ENCODE assay signal across 8 cellular contexts in the genomic region with DNA sequence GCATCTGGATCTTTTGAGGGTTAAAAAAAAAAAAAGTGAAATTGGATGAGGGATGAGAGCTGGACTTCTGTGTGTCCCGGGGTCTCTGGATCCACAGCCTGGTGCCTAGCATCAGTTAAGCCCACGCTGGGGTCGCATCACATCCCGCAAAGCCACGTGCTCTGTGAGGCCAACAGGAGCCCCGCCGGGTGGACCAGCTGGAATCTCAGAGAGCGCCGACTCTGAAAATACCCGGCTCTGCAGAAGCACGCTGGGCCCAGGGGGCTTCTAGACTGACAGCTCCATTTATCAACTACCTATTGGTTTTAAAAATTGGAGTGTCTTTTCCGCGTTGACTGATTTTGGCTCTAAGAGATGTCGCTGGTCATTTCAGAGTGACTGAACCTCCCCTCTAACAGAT.
A peak's percentile ranks its signal among the peaks of the same experiment; 100 is the strongest.
DNase-seq lines count a peak whose midpoint lies in the region; ATAC-seq, FAIRE-seq and TF ChIP-seq lines count a peak whose summit lies in the region.
"Not testable (repeated sequence)": the region's sequence is repeated elsewhere in the genome, so short reads cannot be mapped to it uniquely, and the experiment has no call there.

No MANE protein-coding gene starts in this region.

- not testable (repeated sequence) for H3K4me1 Mint-ChIP-seq in osteocyte (ENCODE audit: unreplicated experiment); type B pancreatic cell (ENCODE audit: unreplicated experiment)

- not testable (repeated sequence) for H3K4me2 ChIP-seq in Karpas-422 (ENCODE audit: low read depth, low read length, poor library complexity, severe bottlenecking)
- peak overlapping the region; percentile 14; the same call in 1 of the 2 replicates for H3K4me2 ChIP-seq in K562 (ENCODE audit: insufficient read depth, low read length)

- H3K9ac ChIP-seq in Karpas-422 (ENCODE audit: low read length): not testable (repeated sequence)
- H3K9ac ChIP-seq in K562 (ENCODE audit: insufficient read depth in 1 of 2, low read depth in 2 of 2, low read length in 2 of 2): peak overlapping the region in 1 of 2 experiments; percentile 77; a peak in 2 of 4 replicates

- ATAC-seq in K562 (peak; percentile 10), heart right ventricle (peak in 3 of 8 donors; percentile 5 to 26 (median 12))
- not testable (repeated sequence) for ATAC-seq in lower lobe of right lung, gastrocnemius medialis

- not testable (repeated sequence) for H3K9me1 ChIP-seq in K562 (ENCODE audit: control insufficient read depth, insufficient read depth, low read length)

- not testable (repeated sequence) for H3K9me2 ChIP-seq in Karpas-422 (replicated peaks; ENCODE audit: insufficient read depth, low read length)

- H3K4me3 ChIP-seq in Karpas-422 (ENCODE audit: low read length); K562: not testable (repeated sequence)
- H3K4me3 ChIP-seq in epithelial cell of proximal tubule (ENCODE audit: low read depth, low read length): peak overlapping the region; percentile 19
- peak overlapping the region in 8 of 10 donors; percentile 27 to 46 (median 40) for H3K4me3 ChIP-seq in heart right ventricle
- H3K4me3 ChIP-seq in lower lobe of right lung: peak overlapping the region; percentile 25
- peak overlapping the region; percentile 27 to 46 (median 37) for H3K4me3 ChIP-seq in gastrocnemius medialis

- peaks cover 13% of the 10 kb centered on the region for H3K4me1 ChIP-seq in Karpas-422 (ENCODE audit: low read length)
- H3K4me1 ChIP-seq in K562 (replicated peaks in 1 of 2; ENCODE audit: control insufficient read depth in 2 of 2, insufficient read depth in 2 of 2, low read length in 2 of 2); lower lobe of right lung; gastrocnemius medialis: not testable (repeated sequence)
- peaks cover 0 to 10% (median 0%) of the 10 kb centered on the region in 9 donors for H3K4me1 ChIP-seq in heart right ventricle

- H3K36me3 ChIP-seq in Karpas-422 (ENCODE audit: insufficient read depth, low read length); K562 (ENCODE audit: control insufficient read depth, insufficient read depth, low read length); heart right ventricle; lower lobe of right lung; gastrocnemius medialis: not testable (repeated sequence)

- H3K79me2 ChIP-seq in Karpas-422 (ENCODE audit: low read length); K562 (ENCODE audit: control insufficient read depth, insufficient read depth, low read length): not testable (repeated sequence)

- not testable (repeated sequence) for H3K9me3 ChIP-seq in Karpas-422 (ENCODE audit: low read length); K562 (replicated peaks; ENCODE audit: control insufficient read depth, insufficient read depth, low read depth, low read length); heart right ventricle; lower lobe of right lung; gastrocnemius medialis

- CTCF ChIA-PET in K562 (lab: Yijun Ruan, JAX; ENCODE audit: low intra/inter-chr PET ratio): not testable (repeated sequence)

- not testable (repeated sequence) for TF ChIP-seq POLR2A in K562 (conservative IDR thresholded peaks at IDR 0.05); gastrocnemius medialis (IDR thresholded peaks at IDR 0.05)

- TF ChIP-seq CTCF in K562 (IDR thresholded peaks at IDR 0.05 in 2 of 3, conservative IDR thresholded peaks at IDR 0.05 in 1 of 3; ENCODE audit: insufficient read depth in 2 of 3, low read depth in 1 of 3, low read length in 3 of 3); epithelial cell of proximal tubule (conservative IDR thresholded peaks at IDR 0.05; ENCODE audit: low read depth, low read length); heart right ventricle (IDR thresholded peaks at IDR 0.05); lower lobe of right lung (IDR thresholded peaks at IDR 0.05); osteocyte (IDR thresholded peaks at IDR 0.05); gastrocnemius medialis (IDR thresholded peaks at IDR 0.05 in 4 of 5, conservative IDR thresholded peaks at IDR 0.05 in 1 of 5); type B pancreatic cell (conservative IDR thresholded peaks at IDR 0.05): not testable (repeated sequence)

- DNase-seq in Karpas-422: peak; percentile 5
- not testable (repeated sequence) for DNase-seq in K562 (ENCODE audit: extremely low read depth in 1 of 4, low spot score in 3 of 4); epithelial cell of proximal tubule (ENCODE audit: low read depth); heart right ventricle; lower lobe of right lung; osteocyte (ENCODE audit: extremely low spot score, unreplicated experiment); gastrocnemius medialis; type B pancreatic cell (ENCODE audit: extremely low spot score, unreplicated experiment)

- peak overlapping the region; percentile 14 for H3K27ac Mint-ChIP-seq in osteocyte (ENCODE audit: unreplicated experiment)
- H3K27ac Mint-ChIP-seq in type B pancreatic cell: not testable (repeated sequence)

- intact Hi-C loops in K562 (cut with micrococcal nuclease); heart right ventricle (cut with DNase I); lower lobe of right lung (cut with DNase I); gastrocnemius medialis (cut with DNase I; ENCODE audit: low total_unique reads): not testable (repeated sequence)

- not testable (repeated sequence) for H3K9me3 Mint-ChIP-seq in osteocyte (ENCODE audit: unreplicated experiment); type B pancreatic cell

- not testable (repeated sequence) for H3K27me3 Mint-ChIP-seq in osteocyte (ENCODE audit: unreplicated experiment); type B pancreatic cell

- TSS peak; percentile 88 for BruUV-seq in K562 (replicated peaks; lab: Mats Ljungman, UMichigan)

- POLR2A ChIA-PET in K562 (lab: Yijun Ruan, JAX): not testable (repeated sequence)

- not testable (repeated sequence) for FAIRE-seq in K562 (lab: Jason Lieb, UNC)

- H3K27me3 ChIP-seq in Karpas-422 (ENCODE audit: low read length); K562 (ENCODE audit: control insufficient read depth in 2 of 2, insufficient read depth in 2 of 2, low read length in 2 of 2); heart right ventricle; lower lobe of right lung (ENCODE audit: low read depth); gastrocnemius medialis: not testable (repeated sequence)

- TF ChIP-seq EP300 in K562 (IDR thresholded peaks at IDR 0.05; ENCODE audit: low read length): not testable (repeated sequence)

- TF ChIP-seq RAD21 in K562 (CRISPR knock-in tag; conservative IDR thresholded peaks at IDR 0.05 in 1 of 2, IDR thresholded peaks at IDR 0.05 in 1 of 2): not testable (repeated sequence)

- H3K27ac ChIP-seq in Karpas-422 (ENCODE audit: low read length); lower lobe of right lung; gastrocnemius medialis: not testable (repeated sequence)
- H3K27ac ChIP-seq in K562 (ENCODE audit: extremely low read depth, low read depth, low read length): peak overlapping the region; percentile 76
- H3K27ac ChIP-seq in heart right ventricle: peak overlapping the region in 1 of 10 donors; percentile 43

- WGBS in K562 (ENCODE audit: insufficient coverage, low coverage, missing lambda C conversion rate): 49% methylated on average over 5 of the region's 14 CpGs
- 29 to 48% methylated on average over 8 to 13 of the region's 14 CpGs for WGBS in heart right ventricle, 2 donors

- not testable (repeated sequence) for H4K20me1 ChIP-seq in Karpas-422 (ENCODE audit: insufficient read depth, low read depth, low read length); K562 (replicated peaks; ENCODE audit: control insufficient read depth, insufficient read depth, low read length)

- not testable (repeated sequence) for H2AFZ ChIP-seq in Karpas-422 (ENCODE audit: low read length); K562 (ENCODE audit: low read depth, low read length)

- not testable (repeated sequence) for H3K4me3 Mint-ChIP-seq in osteocyte (ENCODE audit: unreplicated experiment)
- H3K4me3 Mint-ChIP-seq in type B pancreatic cell: peak overlapping the region; percentile 54

- in situ Hi-C loops in K562 (cut with MboI); gastrocnemius medialis (cut with MboI; ENCODE audit: low sequenced_read_pairs in 4 of 4): not testable (repeated sequence)

- not testable (repeated sequence) for H3K36me3 Mint-ChIP-seq in osteocyte (ENCODE audit: unreplicated experiment); type B pancreatic cell
